In genomic region chr9:14278291-14278721, GRCh38 we compare ENCODE assay signal across 16 cellular contexts. TPM values are rescaled to one million over a fixed set of nuclear protein-coding genes. Genes with fewer than 3 reads are reported as not detected.
DNase-seq lines count a peak whose midpoint lies in the region; ATAC-seq and TF ChIP-seq lines count a peak whose summit lies in the region.
"Had no signal": no experiment of that assay in that cellular context is flagged by ENCODE, and none has a peak within 500 bp of the region (broad histone marks: within the 10 kb centered on the region; RNA-seq: fewer than 3 reads in every experiment).

No MANE protein-coding gene starts in this region.

- H3K9me3 ChIP-seq in body of pancreas: no peaks in the 10 kb centered on the region
- H3K9me3 ChIP-seq: prostate gland had no signal

- peaks cover 14% of the 10 kb centered on the region for H3K36me3 Mint-ChIP-seq in brain

- peaks cover 68% of the 10 kb centered on the region for H3K4me1 ChIP-seq in body of pancreas
- H3K4me1 ChIP-seq: prostate gland had no signal

- no peaks in the 10 kb centered on the region for H3K9me3 Mint-ChIP-seq in brain
- H3K9me3 Mint-ChIP-seq: activated T-cell treated with anti-CD3 and anti-CD28 coated beads, Interleukin-2, amount 50 U/mL, for 72 hours had no signal

- peaks cover 97% of the 10 kb centered on the region for H3K4me1 Mint-ChIP-seq in brain

- intact Hi-C loops in body of pancreas (cut with DNase I): no loop called here

- TF ChIP-seq CTCF in brain (conservative IDR thresholded peaks at IDR 0.05) (no peak), body of pancreas (IDR thresholded peaks at IDR 0.05) (no peak)

- H3K4me3 ChIP-seq in body of pancreas: no peak overlapping the region
- H3K4me3 ChIP-seq: prostate gland had no signal

- peaks cover 8% of the 10 kb centered on the region for H3K27me3 Mint-ChIP-seq in brain

- H3K27ac ChIP-seq in body of pancreas: no peak overlapping the region
- H3K27ac ChIP-seq: prostate gland had no signal

- peak overlapping the region in 4 of 5 experiments; percentile 15 to 72 (median 22) for H3K27ac Mint-ChIP-seq in brain
- H3K27ac Mint-ChIP-seq: activated T-cell treated with anti-CD3 and anti-CD28 coated beads, Interleukin-2, amount 50 U/mL, for 72 hours had no signal

- no peak for ATAC-seq in stimulated activated naive CD8-positive, alpha-beta T cell treated with anti-CD3 and anti-CD28 coated beads, Interleukin-15, Interleukin-2, amounts not matched to agents 100 U/mL and 50 U/mL, for 24 hours
- no peak for ATAC-seq in body of pancreas
- no peak for ATAC-seq in GM18873 (IDR thresholded peaks at IDR 0.05; ENCODE audit: low FRiP score, unreplicated experiment)
- ATAC-seq: activated T-cell treated with anti-CD3 and anti-CD28 coated beads, Interleukin-2, amount 50 U/mL, for 72 hours had no signal

- 70 to 71% methylated on average over 5 of the region's 5 CpGs for WGBS in body of pancreas, 2 donors

- no peaks in the 10 kb centered on the region for H3K36me3 ChIP-seq in body of pancreas (replicated peaks in 1 of 2; ENCODE audit: insufficient read depth in 1 of 2, low read depth in 2 of 2)
- H3K36me3 ChIP-seq: prostate gland had no signal

- DNase-seq in AG08396 (ENCODE audit: low spot score) (peak; percentile 14), HCEC 1CT (peak; percentile 41), islet precursor cell (peak; percentile 53), NCI-H2196 (lab: John Stamatoyannopoulos, UW; ENCODE audit: unreplicated experiment) (no peak), body of pancreas (no peak)
- DNase-seq in stimulated activated naive CD8-positive, alpha-beta T cell treated with anti-CD3 and anti-CD28 coated beads, Interleukin-15, Interleukin-2, amounts not matched to agents 100 U/mL and 50 U/mL, for 24 hours: no peak
- DNase-seq: activated T-cell treated with anti-CD3 and anti-CD28 coated beads, Interleukin-2, amount 50 U/mL, for 72 hours; aorta; DMS53; GOT3; stimulated activated CD4-positive, alpha-beta T cell treated with anti-CD3 and anti-CD28 coated beads, Interleukin-4, amount 100 ng/mL, for 4 hours; stimulated activated naive CD4-positive, alpha-beta T cell; T-helper 1 cell had no signal

- H3K27me3 ChIP-seq in body of pancreas: no peaks in the 10 kb centered on the region

- TF ChIP-seq POLR2A in body of pancreas (IDR thresholded peaks at IDR 0.05): no peak

- peak overlapping the region in 2 of 5 experiments; percentile 31 to 49 for H3K4me3 Mint-ChIP-seq in brain
- H3K4me3 Mint-ChIP-seq: activated T-cell treated with anti-CD3 and anti-CD28 coated beads, Interleukin-2, amount 50 U/mL, for 72 hours had no signal

RNA-seq across cellular contexts. Expression of gene NFIB, which starts 35.6 kb away (rescaled TPM):
- 49.5 TPM for polyA plus RNA-seq in brain (ENCODE audit: insufficient read depth, low read depth, low replicate concordance)
- 10 to 100 TPM; 47.0 to 65.9 TPM for total RNA-seq in body of pancreas
- total RNA-seq: activated T-cell treated with anti-CD3 and anti-CD28 coated beads, Interleukin-2, amount 50 U/mL, for 72 hours had no signal

Comparison
In these comparisons a context has a peak if more than half of its experiments do, and no peak if none do; other contexts are left out.
1. DNase-seq: peak in AG08396 (single experiment), HCEC 1CT (single experiment) and islet precursor cell (single experiment); none in NCI-H2196 (single experiment), stimulated activated naive CD8-positive, alpha-beta T cell treated with anti-CD3 and anti-CD28 coated beads, Interleukin-15, Interleukin-2, amounts not matched to agents 100 U/mL and 50 U/mL, for 24 hours (single experiment) and body of pancreas (0 of 4).